In genomic region chr2:71492112-71492511, GRCh38 we compare ENCODE assay signal across 21 cellular contexts. TPM values are rescaled to one million over a fixed set of nuclear protein-coding genes. Genes with fewer than 3 reads are reported as not detected.
DNase-seq lines count a peak whose midpoint lies in the region; ATAC-seq, FAIRE-seq and TF ChIP-seq lines count a peak whose summit lies in the region.
"Had no signal": no experiment of that assay in that cellular context is flagged by ENCODE, and none has a peak within 500 bp of the region (broad histone marks: within the 10 kb centered on the region; RNA-seq: fewer than 3 reads in every experiment).

No MANE protein-coding gene starts in this region.

- H2AK5ac ChIP-seq in mesenchymal stem cell (ENCODE audit: low read length, severe bottlenecking) = peak overlapping the region; percentile 3

- TF ChIP-seq CTCF in astrocyte (IDR thresholded peaks at IDR 0.05; ENCODE audit: insufficient read depth, low read depth, low read length) (no peak), gastroesophageal sphincter (IDR thresholded peaks at IDR 0.05) (no peak), stomach (IDR thresholded peaks at IDR 0.05) (no peak)

- peak; percentile 83 for ATAC-seq in gastroesophageal sphincter
- ATAC-seq: activated T-cell treated with anti-CD3 and anti-CD28 coated beads, Interleukin-2, amount 50 U/mL, for 72 hours had no signal

- H3K79me2 ChIP-seq in astrocyte (ENCODE audit: insufficient read depth, low read length) = no peaks in the 10 kb centered on the region

- peaks cover 1% of the 10 kb centered on the region for H3K27me3 Mint-ChIP-seq in astrocyte (ENCODE audit: low read depth, unreplicated experiment)
- H3K27me3 Mint-ChIP-seq: activated naive CD8-positive, alpha-beta T cell; progenitor cell of endocrine pancreas had no signal

- H2BK120ac ChIP-seq in mesenchymal stem cell (ENCODE audit: low read depth, low read length) = no peak overlapping the region

- no peak overlapping the region for H2BK12ac ChIP-seq in mesenchymal stem cell (ENCODE audit: low read length in 2 of 2)

- no peak overlapping the region for H3K4ac ChIP-seq in mesenchymal stem cell (ENCODE audit: low read depth in 1 of 2, low read length in 2 of 2)

- H3K4me2 ChIP-seq in astrocyte (ENCODE audit: low read length) (no peak overlapping the region), mesenchymal stem cell (ENCODE audit: low read length, poor library complexity, severe bottlenecking) (no peak overlapping the region)

- peaks cover 13% of the 10 kb centered on the region for H3K4me1 Mint-ChIP-seq in astrocyte (ENCODE audit: low read depth, unreplicated experiment)
- H3K4me1 Mint-ChIP-seq: memory B cell had no signal

- TF ChIP-seq POLR2A in gastroesophageal sphincter (IDR thresholded peaks at IDR 0.05) = no peak
- TF ChIP-seq POLR2A in stomach (IDR thresholded peaks at IDR 0.05) = no peak

- no peak overlapping the region for H3K14ac ChIP-seq in mesenchymal stem cell (ENCODE audit: low read length in 2 of 2)

- H3K27me3 ChIP-seq in astrocyte (ENCODE audit: insufficient read depth, low read length) = peaks cover 2% of the 10 kb centered on the region
- no peaks in the 10 kb centered on the region for H3K27me3 ChIP-seq in gastroesophageal sphincter
- H3K27me3 ChIP-seq in mesenchymal stem cell (ENCODE audit: control insufficient read depth in 1 of 2, insufficient read depth in 1 of 2, low read length in 2 of 2) = peaks cover 0 to 32% of the 10 kb centered on the region in 2 experiments
- no peaks in the 10 kb centered on the region for H3K27me3 ChIP-seq in stomach
- H3K27me3 ChIP-seq: dorsolateral prefrontal cortex had no signal

- TF ChIP-seq EP300 in gastroesophageal sphincter (IDR thresholded peaks at IDR 0.05) (no peak), stomach (IDR thresholded peaks at IDR 0.05) (peak; percentile 47)

- no peaks in the 10 kb centered on the region for H4K20me1 ChIP-seq in astrocyte (ENCODE audit: insufficient read depth, low read length)

- FAIRE-seq in astrocyte (lab: Jason Lieb, UNC) = no peak

- H3K27ac ChIP-seq in astrocyte (ENCODE audit: low read depth, low read length) = peak overlapping the region; percentile 39
- peak overlapping the region in 2 of 4 donors; percentile 25 to 31 for H3K27ac ChIP-seq in gastroesophageal sphincter
- peak overlapping the region; percentile 72 for H3K27ac ChIP-seq in mesenchymal stem cell (ENCODE audit: low read length, poor library complexity, severe bottlenecking)
- H3K27ac ChIP-seq in stomach = peak overlapping the region in 1 of 5 donors; percentile 12
- H3K27ac ChIP-seq: dorsolateral prefrontal cortex, HL-60, thoracic aorta had no signal

- H3K9ac ChIP-seq in astrocyte (ENCODE audit: low read length) (no peak overlapping the region), mesenchymal stem cell (ENCODE audit: low read length) (no peak overlapping the region)

- H3K9me3 Mint-ChIP-seq in astrocyte (ENCODE audit: unreplicated experiment) = no peaks in the 10 kb centered on the region
- H3K9me3 Mint-ChIP-seq: activated T-cell treated with anti-CD3 and anti-CD28 coated beads, Interleukin-2, amount 50 U/mL, for 72 hours; memory B cell; nephron progenitor cell had no signal

- DNase-seq in astrocyte (ENCODE audit: low read depth) (no peak), mesenchymal stem cell (no peak), stomach (no peak), NCI-H1048 (lab: John Stamatoyannopoulos, UW) (no peak), C1 segment of cervical spinal cord (lab: John Stamatoyannopoulos, UW) (no peak), epidermal melanocyte (ENCODE audit: insufficient read length, low spot score) (no peak)
- DNase-seq: activated CD4-positive, alpha-beta T cell treated with anti-CD3 and anti-CD28 coated beads for 1 hour; activated CD8-positive, alpha-beta memory T cell treated with anti-CD3 and anti-CD28 coated beads for 24 hours; activated T-cell treated with anti-CD3 and anti-CD28 coated beads, Interleukin-2, amount 50 U/mL, for 72 hours; DND-41; dorsolateral prefrontal cortex; glutamatergic neuron; NCI-H2029; nephron progenitor cell; RPMI8226 had no signal

- no peak overlapping the region for H3K27ac Mint-ChIP-seq in astrocyte (ENCODE audit: unreplicated experiment)
- H3K27ac Mint-ChIP-seq: activated naive CD8-positive, alpha-beta T cell; activated T-cell treated with anti-CD3 and anti-CD28 coated beads, Interleukin-2, amount 50 U/mL, for 72 hours; memory B cell; progenitor cell of endocrine pancreas had no signal

- H3K9me3 ChIP-seq in astrocyte (ENCODE audit: insufficient read depth, low read depth, low read length) (no peaks in the 10 kb centered on the region), gastroesophageal sphincter (no peaks in the 10 kb centered on the region), mesenchymal stem cell (ENCODE audit: control insufficient read depth, low read length) (no peaks in the 10 kb centered on the region), stomach (no peaks in the 10 kb centered on the region)
- H3K9me3 ChIP-seq: thoracic aorta had no signal

- peaks cover 21% of the 10 kb centered on the region for H3K79me1 ChIP-seq in mesenchymal stem cell (replicated peaks; ENCODE audit: low read length, poor library complexity, severe bottlenecking)

- H3K23ac ChIP-seq in mesenchymal stem cell (ENCODE audit: low read length in 2 of 2) = no peak overlapping the region

- WGBS in gastroesophageal sphincter (ENCODE audit: low coverage in 1 of 2), 2 donors = 59 to 82% methylated on average over 4 of the region's 6 CpGs
- WGBS in mesenchymal stem cell = 64% methylated on average over 4 of the region's 6 CpGs
- WGBS in stomach, 5 donors = 77 to 84% (median 81%) methylated on average over 6 of the region's 6 CpGs

- no peak overlapping the region for H3K18ac ChIP-seq in mesenchymal stem cell (ENCODE audit: low read depth in 1 of 2, low read length in 2 of 2)

- no peak overlapping the region for H3K4me3 Mint-ChIP-seq in astrocyte (ENCODE audit: unreplicated experiment)
- H3K4me3 Mint-ChIP-seq: activated naive CD8-positive, alpha-beta T cell; activated T-cell treated with anti-CD3 and anti-CD28 coated beads, Interleukin-2, amount 50 U/mL, for 72 hours; memory B cell; nephron progenitor cell had no signal

- H3K36me3 ChIP-seq in astrocyte (ENCODE audit: insufficient read depth, low read length) (no peaks in the 10 kb centered on the region), gastroesophageal sphincter (peaks cover 0 to 9% of the 10 kb centered on the region in 2 donors), mesenchymal stem cell (ENCODE audit: control insufficient read depth in 1 of 2, insufficient read depth in 2 of 2, low read depth in 1 of 2, low read length in 2 of 2) (peaks cover 0 to 35% of the 10 kb centered on the region in 2 experiments), stomach (no peaks in the 10 kb centered on the region)
- H3K36me3 ChIP-seq: thoracic aorta had no signal

- H3K4me3 ChIP-seq in astrocyte (ENCODE audit: insufficient read depth, low read depth, low read length) (no peak overlapping the region), gastroesophageal sphincter (no peak overlapping the region), mesenchymal stem cell (ENCODE audit: insufficient read depth in 1 of 2, low read depth in 1 of 2, low read length in 2 of 2) (no peak overlapping the region), stomach (no peak overlapping the region)
- H3K4me3 ChIP-seq: dorsolateral prefrontal cortex, thoracic aorta had no signal

- no peak overlapping the region for H4K8ac ChIP-seq in mesenchymal stem cell (ENCODE audit: low read length)

- H3K4me1 ChIP-seq in astrocyte (ENCODE audit: insufficient read depth, low read length) (no peaks in the 10 kb centered on the region), gastroesophageal sphincter (no peaks in the 10 kb centered on the region), mesenchymal stem cell (ENCODE audit: control insufficient read depth, insufficient read depth, low read depth, low read length) (peaks cover 11% of the 10 kb centered on the region), stomach (no peaks in the 10 kb centered on the region)

- no peak overlapping the region for H2BK5ac ChIP-seq in mesenchymal stem cell (ENCODE audit: low read depth, low read length, poor library complexity, severe bottlenecking)

- peaks cover 38% of the 10 kb centered on the region for H3K36me3 Mint-ChIP-seq in astrocyte (ENCODE audit: low read depth, unreplicated experiment)
- H3K36me3 Mint-ChIP-seq: activated naive CD8-positive, alpha-beta T cell; memory B cell had no signal

- H2BK15ac ChIP-seq in mesenchymal stem cell (ENCODE audit: low read depth, poor library complexity, severe bottlenecking) = no peak overlapping the region

- intact Hi-C loops in stomach (cut with DNase I; ENCODE audit: low total_unique reads) = no loop called here

- H2AFZ ChIP-seq in astrocyte (ENCODE audit: low read depth, low read length) = no peak overlapping the region
- no peak overlapping the region for H2AFZ ChIP-seq in mesenchymal stem cell (ENCODE audit: low read depth, low read length)

- no peak overlapping the region for H4K91ac ChIP-seq in mesenchymal stem cell (ENCODE audit: low read length)

RNA-seq across cellular contexts. Expression of gene DYSF, which starts 38.8 kb away (rescaled TPM):
- 123 and 140 TPM in 2 replicates for total RNA-seq in astrocyte
- total RNA-seq in gastroesophageal sphincter = 10 to 100 TPM; 11.0 to 50.1 (median 17.4) TPM
- 0.33 TPM for polyA plus RNA-seq in mesenchymal stem cell (2013, experiment 1 of 2)
- 0.37 TPM for polyA plus RNA-seq in mesenchymal stem cell (2013, experiment 2 of 2)
- total RNA-seq in stomach = 10 to 100 TPM in 3 of 5 donors, 1 to 10 TPM in 2; 5.8 to 13.4 (median 11.1) TPM
- 1 to 10 TPM; 2.1 to 4.3 (median 2.2) TPM for polyA plus RNA-seq in stomach
